Comparison of ENCODE assay signal across 1 cellular context in genomic region chr1:12618661-12619395, GRCh38.
TF ChIP-seq lines count a peak whose summit lies in the region.

No MANE protein-coding gene starts in this region.

TF ChIP-seq in HepG2, 621 proteins besides CTCF, POLR2A, EP300 and RAD21 (continued from another document and continues in another):
- TF ChIP-seq ZFP82 (CRISPR knock-in tag; IDR thresholded peaks at IDR 0.05; ENCODE audit: borderline replicate concordance) (no peak), ERF (CRISPR knock-in tag; IDR thresholded peaks at IDR 0.05) (peak; percentile 92), TP53 (CRISPR knock-in tag; conservative IDR thresholded peaks at IDR 0.05) (0 out of 2 replicates have a peak, but pooled peaks have one; percentile 43), ZNF616 (CRISPR knock-in tag; IDR thresholded peaks at IDR 0.05; ENCODE audit: low read depth) (0 out of 2 replicates have a peak, but pooled peaks have one; percentile 47), ZEB1 (IDR thresholded peaks at IDR 0.05; ENCODE audit: insufficient replicate concordance, low read depth) (peak; percentile 61), ZNF460 (CRISPR knock-in tag; IDR thresholded peaks at IDR 0.05; ENCODE audit: borderline replicate concordance) (peak; percentile 44; the same call in 1 of the 2 replicates), WIZ (CRISPR knock-in tag; IDR thresholded peaks at IDR 0.05) (no peak), ARID2 (CRISPR knock-in tag; IDR thresholded peaks at IDR 0.05; ENCODE audit: borderline replicate concordance) (no peak), ZNF251 (CRISPR knock-in tag; IDR thresholded peaks at IDR 0.05) (no peak), ZNF17 (CRISPR knock-in tag; IDR thresholded peaks at IDR 0.05) (no peak), ZNF569 (CRISPR knock-in tag; IDR thresholded peaks at IDR 0.05; ENCODE audit: borderline replicate concordance) (no peak), MAF1 (CRISPR knock-in tag; IDR thresholded peaks at IDR 0.05; ENCODE audit: borderline replicate concordance) (no peak), EHMT2 (IDR thresholded peaks at IDR 0.05; ENCODE audit: borderline replicate concordance, low read depth, low read length) (no peak), ZFP36 (IDR thresholded peaks at IDR 0.05; ENCODE audit: borderline replicate concordance, low read depth, low read length, partially characterized antibody) (no peak), ZBTB33 (CRISPR knock-in tag; IDR thresholded peaks at IDR 0.05) (no peak; the same call in 1 of the 2 replicates), ZXDC (CRISPR knock-in tag; IDR thresholded peaks at IDR 0.05) (no peak), CC2D1A (CRISPR knock-in tag; IDR thresholded peaks at IDR 0.05) (peak; percentile 74; the same call in 1 of the 2 replicates), ZMYM3 (CRISPR knock-in tag; IDR thresholded peaks at IDR 0.05) (peak; percentile 77), PHB2 (IDR thresholded peaks at IDR 0.05; ENCODE audit: partially characterized antibody) (no peak), ZNF280D (CRISPR knock-in tag; IDR thresholded peaks at IDR 0.05) (peak; percentile 62; the same call in 1 of the 2 replicates), ZNF468 (CRISPR knock-in tag; IDR thresholded peaks at IDR 0.05) (no peak), ZNF160 (CRISPR knock-in tag; IDR thresholded peaks at IDR 0.05) (no peak), SMAD9 (CRISPR knock-in tag; IDR thresholded peaks at IDR 0.05) (0 out of 2 replicates have a peak, but pooled peaks have one; percentile 42), ZBTB1 (CRISPR knock-in tag; IDR thresholded peaks at IDR 0.05; ENCODE audit: borderline replicate concordance) (peak; percentile 11; the same call in 1 of the 2 replicates), ZNF572 (CRISPR knock-in tag; IDR thresholded peaks at IDR 0.05) (no peak), JUND (CRISPR knock-in tag; IDR thresholded peaks at IDR 0.05) (peak; percentile 95), ZC3H4 (CRISPR knock-in tag; IDR thresholded peaks at IDR 0.05; ENCODE audit: borderline replicate concordance) (peak; percentile 96), NPAS2 (CRISPR knock-in tag; IDR thresholded peaks at IDR 0.05; ENCODE audit: borderline replicate concordance) (no peak), KDM5A (IDR thresholded peaks at IDR 0.05; ENCODE audit: borderline replicate concordance, low read length) (no peak), E2F2 (CRISPR knock-in tag; IDR thresholded peaks at IDR 0.05; ENCODE audit: borderline replicate concordance) (peak; percentile 17; the same call in 1 of the 2 replicates), FOXM1 (CRISPR knock-in tag; IDR thresholded peaks at IDR 0.05) (no peak), THRA (CRISPR knock-in tag; IDR thresholded peaks at IDR 0.05; ENCODE audit: borderline replicate concordance) (peak; percentile 88; the same call in 1 of the 2 replicates), FOXA1 (IDR thresholded peaks at IDR 0.05) (no peak), FOXA1 (CRISPR knock-in tag; IDR thresholded peaks at IDR 0.05) (peak; percentile 60; the same call in 1 of the 2 replicates), JARID2 (CRISPR knock-in tag; IDR thresholded peaks at IDR 0.05; ENCODE audit: insufficient replicate concordance) (peak; percentile 65), ARID4A (CRISPR knock-in tag; IDR thresholded peaks at IDR 0.05; ENCODE audit: borderline replicate concordance) (peak; percentile 73; the same call in 1 of the 2 replicates), ZNF543 (CRISPR knock-in tag; IDR thresholded peaks at IDR 0.05) (no peak), ZNF607 (CRISPR knock-in tag; IDR thresholded peaks at IDR 0.05; ENCODE audit: borderline replicate concordance) (no peak), MEIS1 (CRISPR knock-in tag; IDR thresholded peaks at IDR 0.05; ENCODE audit: borderline replicate concordance) (no peak), MEF2D (CRISPR knock-in tag; IDR thresholded peaks at IDR 0.05) (peak; percentile 99), MNT (IDR thresholded peaks at IDR 0.05) (0 out of 2 replicates have a peak, but pooled peaks have one; percentile 41), ZNF710 (CRISPR knock-in tag; IDR thresholded peaks at IDR 0.05; ENCODE audit: borderline replicate concordance) (no peak), JDP2 (CRISPR knock-in tag; IDR thresholded peaks at IDR 0.05; ENCODE audit: borderline replicate concordance) (peak; percentile 67; the same call in 1 of the 2 replicates)
